ENCODE assay signal across 29 cellular contexts in genomic region chr2:225630824-225631533, GRCh38.
A peak's percentile ranks its signal among the peaks of the same experiment; 100 is the strongest.
DNase-seq lines count a peak whose midpoint lies in the region; ATAC-seq, FAIRE-seq and TF ChIP-seq lines count a peak whose summit lies in the region.
"Had no signal": no experiment of that assay in that cellular context is flagged by ENCODE, and none has a peak within 500 bp of the region (broad histone marks: within the 10 kb centered on the region; RNA-seq: fewer than 3 reads in every experiment).

No MANE protein-coding gene starts in this region.

- no peak overlapping the region for H2AFZ ChIP-seq in Loucy (ENCODE audit: low read length)
- H2AFZ ChIP-seq in K562 (ENCODE audit: low read depth, low read length) = no peak overlapping the region

- DNase-seq in activated CD4-positive, alpha-beta T cell treated with anti-CD3 and anti-CD28 coated beads for 36 hours = no peak
- DNase-seq in activated CD4-positive, alpha-beta T cell treated with anti-CD3 and anti-CD28 coated beads, Interleukin-2, amount 50 U/mL, for 1 hour = no peak
- DNase-seq in K562 (ENCODE audit: extremely low read depth in 1 of 4, low spot score in 3 of 4) = no peak
- DNase-seq in stimulated activated naive CD8-positive, alpha-beta T cell treated with anti-CD3 and anti-CD28 coated beads, Interleukin-15, Interleukin-2, amounts not matched to agents 100 U/mL and 50 U/mL, for 24 hours = no peak
- no peak for DNase-seq in right atrium auricular region (ENCODE audit: low spot score)
- no peak for DNase-seq in UCSD-AML1 (lab: John Stamatoyannopoulos, UW; ENCODE audit: unreplicated experiment)
- DNase-seq: 8988T; CD4-positive, alpha-beta T cell; COR-L47; DMS79; EL; GDM1; GOT3; HFFc6; IMR-90; NCI-H1048; NCI-H1417; NCI-H1694; NCI-H2029 treated with DMSO at 0.1 percent for 48 hours; NCI-H446 treated with DMSO at 0.1 percent for 48 hours; NCI-H526; SIG-M5 had no signal

- no peak for TF ChIP-seq CTCF in Loucy (conservative IDR thresholded peaks at IDR 0.05; ENCODE audit: low read length)
- no peak for TF ChIP-seq CTCF in K562 (IDR thresholded peaks at IDR 0.05 in 2 of 3, conservative IDR thresholded peaks at IDR 0.05 in 1 of 3; ENCODE audit: insufficient read depth in 2 of 3, low read depth in 1 of 3, low read length in 3 of 3)
- no peak for TF ChIP-seq CTCF in right atrium auricular region (IDR thresholded peaks at IDR 0.05)

- no peaks in the 10 kb centered on the region for H3F3A ChIP-seq in Loucy (ENCODE audit: low read depth)

- H3K4me1 ChIP-seq in Loucy (ENCODE audit: insufficient read depth, low read length, poor library complexity, severe bottlenecking) (no peaks in the 10 kb centered on the region), K562 (replicated peaks in 1 of 2; ENCODE audit: control insufficient read depth in 2 of 2, insufficient read depth in 2 of 2, low read length in 2 of 2) (no peaks in the 10 kb centered on the region), right atrium auricular region (no peaks in the 10 kb centered on the region)
- H3K4me1 ChIP-seq: HAP-1 had no signal

- in situ Hi-C loops in K562 (cut with MboI) = no loop called here

- H3K9ac ChIP-seq in Loucy (ENCODE audit: low read depth, low read length, poor library complexity, severe bottlenecking) = no peak overlapping the region
- H3K9ac ChIP-seq in K562 (ENCODE audit: insufficient read depth in 1 of 2, low read depth in 2 of 2, low read length in 2 of 2) = no peak overlapping the region
- H3K9ac ChIP-seq: KMS-11 had no signal

- H3K9me3 ChIP-seq in Loucy (ENCODE audit: insufficient read depth, low read depth, low read length) (no peaks in the 10 kb centered on the region), K562 (replicated peaks; ENCODE audit: control insufficient read depth, insufficient read depth, low read depth, low read length) (no peaks in the 10 kb centered on the region), right atrium auricular region (no peaks in the 10 kb centered on the region)
- H3K9me3 ChIP-seq: HAP-1 had no signal

- H4K20me1 ChIP-seq in Loucy (ENCODE audit: insufficient read depth, low read length, poor library complexity, severe bottlenecking) (no peaks in the 10 kb centered on the region), K562 (replicated peaks; ENCODE audit: control insufficient read depth, insufficient read depth, low read length) (no peaks in the 10 kb centered on the region)

- intact Hi-C loops in activated CD4-positive, alpha-beta T cell treated with anti-CD3 and anti-CD28 coated beads for 36 hours (cut with DNase I, micrococcal nuclease) = no loop called here
- intact Hi-C loops in K562 (cut with micrococcal nuclease) = no loop called here

- H3K9me3 Mint-ChIP-seq in activated CD4-positive, alpha-beta T cell treated with anti-CD3 and anti-CD28 coated beads for 36 hours (ENCODE audit: low read depth) = no peaks in the 10 kb centered on the region
- H3K9me3 Mint-ChIP-seq: CD4-positive, alpha-beta T cell; HFFc6 had no signal

- H3K27me3 Mint-ChIP-seq in activated CD4-positive, alpha-beta T cell treated with anti-CD3 and anti-CD28 coated beads for 36 hours = peaks cover 18% of the 10 kb centered on the region

- peak overlapping the region; percentile 17 for H3K4me2 ChIP-seq in Loucy (ENCODE audit: low read depth, low read length, poor library complexity, severe bottlenecking)
- no peak overlapping the region for H3K4me2 ChIP-seq in K562 (ENCODE audit: insufficient read depth, low read length)
- H3K4me2 ChIP-seq: KMS-11 had no signal

- H3K27ac Mint-ChIP-seq in activated CD4-positive, alpha-beta T cell treated with anti-CD3 and anti-CD28 coated beads for 36 hours = no peak overlapping the region
- H3K27ac Mint-ChIP-seq: CD4-positive, alpha-beta T cell; HFFc6 had no signal

- ATAC-seq in activated CD4-positive, alpha-beta T cell treated with anti-CD3 and anti-CD28 coated beads for 36 hours = peak; percentile 66
- ATAC-seq in K562 = no peak
- peak; percentile 14 for ATAC-seq in stimulated activated naive CD8-positive, alpha-beta T cell treated with anti-CD3 and anti-CD28 coated beads, Interleukin-15, Interleukin-2, amounts not matched to agents 100 U/mL and 50 U/mL, for 24 hours
- ATAC-seq in GM21528 (IDR thresholded peaks at IDR 0.05; ENCODE audit: low FRiP score, unreplicated experiment) = no peak
- ATAC-seq: GM12878 had no signal

- no TSS peak for BruUV-seq in K562 (replicated peaks; lab: Mats Ljungman, UMichigan)

- H3K79me2 ChIP-seq in Loucy (ENCODE audit: insufficient read depth, low read length) (no peaks in the 10 kb centered on the region), K562 (ENCODE audit: control insufficient read depth, insufficient read depth, low read length) (no peaks in the 10 kb centered on the region)

- no peak overlapping the region for H3K4me3 Mint-ChIP-seq in activated CD4-positive, alpha-beta T cell treated with anti-CD3 and anti-CD28 coated beads for 36 hours
- H3K4me3 Mint-ChIP-seq: CD4-positive, alpha-beta T cell; HFFc6 had no signal

- no peaks in the 10 kb centered on the region for H3K27me3 ChIP-seq in Loucy (ENCODE audit: insufficient read depth, low read length, poor library complexity, severe bottlenecking)
- H3K27me3 ChIP-seq in K562 (ENCODE audit: control insufficient read depth in 2 of 2, insufficient read depth in 2 of 2, low read length in 2 of 2) = no peaks in the 10 kb centered on the region
- no peaks in the 10 kb centered on the region for H3K27me3 ChIP-seq in right atrium auricular region

- H3K9me1 ChIP-seq in K562 (ENCODE audit: control insufficient read depth, insufficient read depth, low read length) = no peaks in the 10 kb centered on the region

- CTCF ChIA-PET in activated CD4-positive, alpha-beta T cell treated with anti-CD3 and anti-CD28 coated beads for 36 hours (lab: Charles Lee) = no interaction called here
- CTCF ChIA-PET in K562 (lab: Yijun Ruan, JAX; ENCODE audit: low intra/inter-chr PET ratio) = no interaction called here

- POLR2A ChIA-PET in activated CD4-positive, alpha-beta T cell treated with anti-CD3 and anti-CD28 coated beads for 36 hours (lab: Charles Lee) = no interaction called here
- POLR2A ChIA-PET in K562 (lab: Yijun Ruan, JAX) = no interaction called here

- no peak overlapping the region for H3K27ac ChIP-seq in K562 (ENCODE audit: extremely low read depth, low read depth, low read length)
- H3K27ac ChIP-seq in right atrium auricular region = no peak overlapping the region
- H3K27ac ChIP-seq: KMS-11, SK-N-MC had no signal

- TF ChIP-seq RAD21 in K562 (CRISPR knock-in tag; conservative IDR thresholded peaks at IDR 0.05 in 1 of 2, IDR thresholded peaks at IDR 0.05 in 1 of 2) = no peak

- WGBS in K562 (ENCODE audit: insufficient coverage, low coverage, missing lambda C conversion rate) = 20% methylated on average over 4 of the region's 4 CpGs

- H3K4me3 ChIP-seq in Loucy (ENCODE audit: low read length, poor library complexity, severe bottlenecking) (no peak overlapping the region), K562 (no peak overlapping the region), right atrium auricular region (no peak overlapping the region)
- H3K4me3 ChIP-seq: GM12878, HAP-1, SK-N-MC had no signal

- H3K4me1 Mint-ChIP-seq in activated CD4-positive, alpha-beta T cell treated with anti-CD3 and anti-CD28 coated beads for 36 hours = peaks cover 5% of the 10 kb centered on the region

- H3K36me3 Mint-ChIP-seq in activated CD4-positive, alpha-beta T cell treated with anti-CD3 and anti-CD28 coated beads for 36 hours (ENCODE audit: low read depth) = no peaks in the 10 kb centered on the region

- H3K9me2 ChIP-seq in Loucy (replicated peaks; ENCODE audit: low read depth, low read length) = no peaks in the 10 kb centered on the region

- no peak for FAIRE-seq in K562 (lab: Jason Lieb, UNC)
- FAIRE-seq: GM12878, RCC 7860 had no signal

- H3K36me3 ChIP-seq in Loucy (ENCODE audit: insufficient read depth, low read length) (no peaks in the 10 kb centered on the region), K562 (ENCODE audit: control insufficient read depth, insufficient read depth, low read length) (no peaks in the 10 kb centered on the region), right atrium auricular region (no peaks in the 10 kb centered on the region)
- H3K36me3 ChIP-seq: HAP-1 had no signal

- TF ChIP-seq POLR2A in K562 (conservative IDR thresholded peaks at IDR 0.05) = no peak

- TF ChIP-seq EP300 in K562 (IDR thresholded peaks at IDR 0.05; ENCODE audit: low read length) = no peak

TF ChIP-seq in K562, 482 proteins besides CTCF, POLR2A, EP300 and RAD21 (continues in another document):
- TF ChIP-seq E4F1 (CRISPR knock-in tag; IDR thresholded peaks at IDR 0.05; ENCODE audit: borderline replicate concordance) = no peak
- TF ChIP-seq MEIS2 (IDR thresholded peaks at IDR 0.05; ENCODE audit: partially characterized antibody) = peak; percentile 19
- TF ChIP-seq, protein P1, sequence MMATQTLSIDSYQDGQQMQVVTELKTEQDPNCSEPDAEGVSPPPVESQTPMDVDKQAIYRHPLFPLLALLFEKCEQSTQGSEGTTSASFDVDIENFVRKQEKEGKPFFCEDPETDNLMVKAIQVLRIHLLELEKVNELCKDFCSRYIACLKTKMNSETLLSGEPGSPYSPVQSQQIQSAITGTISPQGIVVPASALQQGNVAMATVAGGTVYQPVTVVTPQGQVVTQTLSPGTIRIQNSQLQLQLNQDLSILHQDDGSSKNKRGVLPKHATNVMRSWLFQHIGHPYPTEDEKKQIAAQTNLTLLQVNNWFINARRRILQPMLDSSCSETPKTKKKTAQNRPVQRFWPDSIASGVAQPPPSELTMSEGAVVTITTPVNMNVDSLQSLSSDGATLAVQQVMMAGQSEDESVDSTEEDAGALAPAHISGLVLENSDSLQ (IDR thresholded peaks at IDR 0.05) = peak; percentile 26; the same call in 1 of the 2 replicates

Comparison
In these comparisons a context has a peak if more than half of its experiments do, and no peak if none do; other contexts are left out.
1. ATAC-seq: peak in activated CD4-positive, alpha-beta T cell treated with anti-CD3 and anti-CD28 coated beads for 36 hours (single experiment) and stimulated activated naive CD8-positive, alpha-beta T cell treated with anti-CD3 and anti-CD28 coated beads, Interleukin-15, Interleukin-2, amounts not matched to agents 100 U/mL and 50 U/mL, for 24 hours (single experiment); none in K562 (single experiment) and GM21528 (single experiment).